23 cellular contexts compared by ENCODE assay signal in genomic region chr5:87418506-87418905, GRCh38.
"Had no signal": no experiment of that assay in that cellular context is flagged by ENCODE, and none has a peak within 500 bp of the region (broad histone marks: within the 10 kb centered on the region; RNA-seq: fewer than 3 reads in every experiment).

No MANE protein-coding gene starts in this region.

- H3K27me3 ChIP-seq: esophagus muscularis mucosa, foreskin keratinocyte, gastrocnemius medialis, heart right ventricle, left lung had no signal

- H3K9me3 ChIP-seq: esophagus muscularis mucosa, gastrocnemius medialis, heart right ventricle, left lung, lower lobe of right lung, mucosa of descending colon had no signal

- H3K4me3 ChIP-seq: esophagus muscularis mucosa, gastrocnemius medialis, heart right ventricle, left lung, lower lobe of right lung, mucosa of descending colon had no signal

- H3K27ac ChIP-seq: esophagus muscularis mucosa, foreskin keratinocyte, gastrocnemius medialis, heart right ventricle, left lung, lower lobe of right lung had no signal

- DNase-seq: cortex of kidney; effector CD8-positive, alpha-beta T cell; effector memory CD8-positive, alpha-beta T cell; endodermal cell; foreskin keratinocyte; gastrocnemius medialis; glutamatergic neuron; head of caudate nucleus; heart right ventricle; hippocampal formation; left cardiac atrium; left lung; left ventricle myocardium superior; lower lobe of right lung; mesenchymal stem cell; mucosa of descending colon; naive B cell; naive thymus-derived CD8-positive, alpha-beta T cell had no signal

- H3K36me3 ChIP-seq: esophagus muscularis mucosa, gastrocnemius medialis, heart right ventricle, left lung, lower lobe of right lung had no signal

- ATAC-seq: effector memory CD8-positive, alpha-beta T cell; foreskin keratinocyte; gastrocnemius medialis; heart right ventricle; left cardiac atrium; left lung; left ventricle myocardium superior; lower lobe of right lung; mucosa of descending colon; naive thymus-derived CD8-positive, alpha-beta T cell had no signal

- H3K4me1 ChIP-seq: foreskin keratinocyte, left lung had no signal

- FAIRE-seq: colon, endometrium, islet of Langerhans, keratinocyte had no signal
